ENCODE assay signal across 1 cellular context in the genomic region with DNA sequence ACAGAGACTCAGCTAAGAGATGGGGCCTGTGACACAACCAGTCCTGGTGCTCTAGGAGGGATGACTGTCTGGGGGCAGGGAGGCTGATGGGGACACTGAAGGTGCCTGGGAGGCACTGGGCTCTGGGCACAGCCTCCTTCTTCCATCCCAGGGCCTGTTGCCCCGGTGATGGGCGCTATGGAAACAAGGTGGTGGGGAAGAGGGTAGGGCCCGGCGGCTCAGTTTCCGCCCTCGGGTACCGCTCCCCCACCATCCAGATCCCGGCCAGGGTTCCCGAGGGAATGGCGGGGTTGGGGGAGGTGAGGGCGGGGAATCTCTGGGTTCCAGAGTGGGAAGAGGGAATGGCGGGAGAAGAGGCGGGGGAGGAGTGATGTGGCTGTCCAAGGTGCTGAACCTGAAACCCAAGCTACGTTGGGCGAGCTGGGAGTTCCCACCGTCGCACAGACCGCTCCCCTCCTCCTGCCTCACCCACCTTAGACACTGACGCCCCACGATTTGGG.
TF ChIP-seq lines count a peak whose summit lies in the region.

No MANE protein-coding gene starts in this region.

TF ChIP-seq in K562, 482 proteins besides CTCF, POLR2A, EP300 and RAD21 (continued from another document):
- TF ChIP-seq, protein P1, sequence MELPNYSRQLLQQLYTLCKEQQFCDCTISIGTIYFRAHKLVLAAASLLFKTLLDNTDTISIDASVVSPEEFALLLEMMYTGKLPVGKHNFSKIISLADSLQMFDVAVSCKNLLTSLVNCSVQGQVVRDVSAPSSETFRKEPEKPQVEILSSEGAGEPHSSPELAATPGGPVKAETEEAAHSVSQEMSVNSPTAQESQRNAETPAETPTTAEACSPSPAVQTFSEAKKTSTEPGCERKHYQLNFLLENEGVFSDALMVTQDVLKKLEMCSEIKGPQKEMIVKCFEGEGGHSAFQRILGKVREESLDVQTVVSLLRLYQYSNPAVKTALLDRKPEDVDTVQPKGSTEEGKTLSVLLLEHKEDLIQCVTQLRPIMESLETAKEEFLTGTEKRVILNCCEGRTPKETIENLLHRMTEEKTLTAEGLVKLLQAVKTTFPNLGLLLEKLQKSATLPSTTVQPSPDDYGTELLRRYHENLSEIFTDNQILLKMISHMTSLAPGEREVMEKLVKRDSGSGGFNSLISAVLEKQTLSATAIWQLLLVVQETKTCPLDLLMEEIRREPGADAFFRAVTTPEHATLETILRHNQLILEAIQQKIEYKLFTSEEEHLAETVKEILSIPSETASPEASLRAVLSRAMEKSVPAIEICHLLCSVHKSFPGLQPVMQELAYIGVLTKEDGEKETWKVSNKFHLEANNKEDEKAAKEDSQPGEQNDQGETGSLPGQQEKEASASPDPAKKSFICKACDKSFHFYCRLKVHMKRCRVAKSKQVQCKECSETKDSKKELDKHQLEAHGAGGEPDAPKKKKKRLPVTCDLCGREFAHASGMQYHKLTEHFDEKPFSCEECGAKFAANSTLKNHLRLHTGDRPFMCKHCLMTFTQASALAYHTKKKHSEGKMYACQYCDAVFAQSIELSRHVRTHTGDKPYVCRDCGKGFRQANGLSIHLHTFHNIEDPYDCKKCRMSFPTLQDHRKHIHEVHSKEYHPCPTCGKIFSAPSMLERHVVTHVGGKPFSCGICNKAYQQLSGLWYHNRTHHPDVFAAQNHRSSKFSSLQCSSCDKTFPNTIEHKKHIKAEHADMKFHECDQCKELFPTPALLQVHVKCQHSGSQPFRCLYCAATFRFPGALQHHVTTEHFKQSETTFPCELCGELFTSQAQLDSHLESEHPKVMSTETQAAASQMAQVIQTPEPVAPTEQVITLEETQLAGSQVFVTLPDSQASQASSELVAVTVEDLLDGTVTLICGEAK (IDR thresholded peaks at IDR 0.05), result 0 out of 2 replicates have a peak, but pooled peaks have one; percentile 24
- TF ChIP-seq, protein P1 (CRISPR knock-in tag; IDR thresholded peaks at IDR 0.05), result no peak
- TF ChIP-seq, protein P2, sequence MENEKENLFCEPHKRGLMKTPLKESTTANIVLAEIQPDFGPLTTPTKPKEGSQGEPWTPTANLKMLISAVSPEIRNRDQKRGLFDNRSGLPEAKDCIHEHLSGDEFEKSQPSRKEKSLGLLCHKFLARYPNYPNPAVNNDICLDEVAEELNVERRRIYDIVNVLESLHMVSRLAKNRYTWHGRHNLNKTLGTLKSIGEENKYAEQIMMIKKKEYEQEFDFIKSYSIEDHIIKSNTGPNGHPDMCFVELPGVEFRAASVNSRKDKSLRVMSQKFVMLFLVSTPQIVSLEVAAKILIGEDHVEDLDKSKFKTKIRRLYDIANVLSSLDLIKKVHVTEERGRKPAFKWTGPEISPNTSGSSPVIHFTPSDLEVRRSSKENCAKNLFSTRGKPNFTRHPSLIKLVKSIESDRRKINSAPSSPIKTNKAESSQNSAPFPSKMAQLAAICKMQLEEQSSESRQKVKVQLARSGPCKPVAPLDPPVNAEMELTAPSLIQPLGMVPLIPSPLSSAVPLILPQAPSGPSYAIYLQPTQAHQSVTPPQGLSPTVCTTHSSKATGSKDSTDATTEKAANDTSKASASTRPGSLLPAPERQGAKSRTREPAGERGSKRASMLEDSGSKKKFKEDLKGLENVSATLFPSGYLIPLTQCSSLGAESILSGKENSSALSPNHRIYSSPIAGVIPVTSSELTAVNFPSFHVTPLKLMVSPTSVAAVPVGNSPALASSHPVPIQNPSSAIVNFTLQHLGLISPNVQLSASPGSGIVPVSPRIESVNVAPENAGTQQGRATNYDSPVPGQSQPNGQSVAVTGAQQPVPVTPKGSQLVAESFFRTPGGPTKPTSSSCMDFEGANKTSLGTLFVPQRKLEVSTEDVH (IDR thresholded peaks at IDR 0.05; ENCODE audit: low read depth, partially characterized antibody), result peak; percentile 86
- TF ChIP-seq RFX1 (IDR thresholded peaks at IDR 0.05), result peak; percentile 94
- TF ChIP-seq, protein P3, sequence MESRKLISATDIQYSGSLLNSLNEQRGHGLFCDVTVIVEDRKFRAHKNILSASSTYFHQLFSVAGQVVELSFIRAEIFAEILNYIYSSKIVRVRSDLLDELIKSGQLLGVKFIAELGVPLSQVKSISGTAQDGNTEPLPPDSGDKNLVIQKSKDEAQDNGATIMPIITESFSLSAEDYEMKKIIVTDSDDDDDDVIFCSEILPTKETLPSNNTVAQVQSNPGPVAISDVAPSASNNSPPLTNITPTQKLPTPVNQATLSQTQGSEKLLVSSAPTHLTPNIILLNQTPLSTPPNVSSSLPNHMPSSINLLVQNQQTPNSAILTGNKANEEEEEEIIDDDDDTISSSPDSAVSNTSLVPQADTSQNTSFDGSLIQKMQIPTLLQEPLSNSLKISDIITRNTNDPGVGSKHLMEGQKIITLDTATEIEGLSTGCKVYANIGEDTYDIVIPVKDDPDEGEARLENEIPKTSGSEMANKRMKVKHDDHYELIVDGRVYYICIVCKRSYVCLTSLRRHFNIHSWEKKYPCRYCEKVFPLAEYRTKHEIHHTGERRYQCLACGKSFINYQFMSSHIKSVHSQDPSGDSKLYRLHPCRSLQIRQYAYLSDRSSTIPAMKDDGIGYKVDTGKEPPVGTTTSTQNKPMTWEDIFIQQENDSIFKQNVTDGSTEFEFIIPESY (CRISPR knock-in tag; IDR thresholded peaks at IDR 0.05), result peak; percentile 55; the same call in 1 of the 2 replicates
